35 cellular contexts compared by ENCODE assay signal in genomic region chr14:48391661-48392060, GRCh38.
"Had no signal": no experiment of that assay in that cellular context is flagged by ENCODE, and none has a peak within 500 bp of the region (broad histone marks: within the 10 kb centered on the region; RNA-seq: fewer than 3 reads in every experiment).

No MANE protein-coding gene starts in this region.

- H3K4me3 ChIP-seq: Peyer's patch had no signal

- H3K36me3 ChIP-seq: brain microvascular endothelial cell, Peyer's patch, WERI-Rb-1 had no signal

- DNase-seq: activated CD4-positive, alpha-beta memory T cell treated with anti-CD3 and anti-CD28 coated beads for 36 hours; activated CD4-positive, alpha-beta T cell treated with anti-CD3 and anti-CD28 coated beads, Interleukin-2, amount 50 U/mL, for 1 hour; activated CD4-positive, CD25-positive, alpha-beta regulatory T cell; activated CD8-positive, alpha-beta memory T cell treated with anti-CD3 and anti-CD28 coated beads, Interleukin-2, amount 50 U/mL, for 4 hours; activated gamma-delta T cell treated with Interleukin-2 at 50 U/mL for 16 hours; activated naive CD4-positive, alpha-beta T cell treated with anti-CD3 and anti-CD28 coated beads, Interleukin-2, amount 10 ng/mL, durations not matched to agents 7 days and 5 days; activated T-cell treated with anti-CD3 and anti-CD28 coated beads for 4 hours; activated T-cell treated with anti-CD3 and anti-CD28 coated beads, Interleukin-2, amount 50 U/mL, for 4 hours; brain microvascular endothelial cell; central memory CD4-positive, alpha-beta T cell; Kasumi-1; KG1; MM.1S; MV-4-11; NCI-H1092; NCI-H1436 treated with DMSO at 0.1 percent for 48 hours; NCI-H1694 treated with DMSO at 0.1 percent for 48 hours; NCI-H2029; NCI-H2107; NCI-H2171; NCI-H510A; NCI-H526; NCI-H748 treated with DMSO at 0.1 percent for 48 hours; NK-92 treated with Interleukin-12 subunit alpha and Interleukin-12 subunit beta, amount 100 ng/mL, for 24 hours; PC-3; Peyer's patch; SIG-M5; SW 1271; T-helper 1 cell; T-helper 2 cell; T-helper 9 cell; WERI-Rb-1 had no signal

- H3K27ac ChIP-seq: brain microvascular endothelial cell, Peyer's patch, RWPE1, WERI-Rb-1 had no signal

- H3K27me3 ChIP-seq: brain microvascular endothelial cell, Peyer's patch had no signal

- ATAC-seq: activated T-cell treated with anti-CD3 and anti-CD28 coated beads, Interleukin-2, amount 50 U/mL, for 4 hours; PC-3; Right ventricle myocardium inferior; SK-N-SH treated with all-trans-retinoic acid at 6 μM for 48 hours had no signal

- H3K4me1 ChIP-seq: Peyer's patch had no signal

- H3K9me3 ChIP-seq: Peyer's patch had no signal
